Comparison of ENCODE assay signal across 10 cellular contexts in genomic region chr4:70019006-70019405, GRCh38. TPM values are rescaled to one million over a fixed set of nuclear protein-coding genes. Genes with fewer than 3 reads are reported as not detected.
"Had no signal": no experiment of that assay in that cellular context is flagged by ENCODE, and none has a peak within 500 bp of the region (broad histone marks: within the 10 kb centered on the region; RNA-seq: fewer than 3 reads in every experiment).

No MANE protein-coding gene starts in this region.

RNA-seq across cellular contexts. Expression of gene HTN3, which starts 9.3 kb away (rescaled TPM):
- total RNA-seq: LHCN-M2; MCF 10A; NCI-H460; PC-3; Right ventricle myocardium inferior; RPMI7951; T-cell; T-helper 1 cell treated with Interleukin-12 subunit alpha and Interleukin-12 subunit beta and Interleukin-4 antibody, amounts not matched to agents 30 ng/mL and 1 ng/mL, for 36 hours had no signal

RNA-seq across cellular contexts. Expression of gene STATH, which starts 23.2 kb away (rescaled TPM):
- total RNA-seq: LHCN-M2; MCF 10A; NCI-H460; PC-3; Right ventricle myocardium inferior; RPMI7951; T-cell; T-helper 1 cell treated with Interleukin-12 subunit alpha and Interleukin-12 subunit beta and Interleukin-4 antibody, amounts not matched to agents 30 ng/mL and 1 ng/mL, for 36 hours had no signal

RNA-seq across cellular contexts. Expression of gene HTN1, which starts 31.2 kb away (rescaled TPM):
- total RNA-seq: LHCN-M2; MCF 10A; NCI-H460; PC-3; Right ventricle myocardium inferior; RPMI7951; SJCRH30; T-cell; T-helper 1 cell treated with Interleukin-12 subunit alpha and Interleukin-12 subunit beta and Interleukin-4 antibody, amounts not matched to agents 30 ng/mL and 1 ng/mL, for 36 hours had no signal

RNA-seq across cellular contexts. Expression of gene CSN2, which starts 53.5 kb away (rescaled TPM):
- total RNA-seq: LHCN-M2; MCF 10A; NCI-H460; PC-3; Right ventricle myocardium inferior; RPMI7951; SJCRH30; SK-MEL-5; T-cell; T-helper 1 cell treated with Interleukin-12 subunit alpha and Interleukin-12 subunit beta and Interleukin-4 antibody, amounts not matched to agents 30 ng/mL and 1 ng/mL, for 36 hours had no signal
